Comparison of ENCODE assay signal across 8 cellular contexts in genomic region chr2:17148298-17149228, GRCh38.
DNase-seq lines count a peak whose midpoint lies in the region; ATAC-seq, FAIRE-seq and TF ChIP-seq lines count a peak whose summit lies in the region.

No MANE protein-coding gene starts in this region.

- peak; percentile 52 for DNase-seq in MV-4-11 (lab: John Stamatoyannopoulos, UW)
- peak; percentile 26 for DNase-seq in bronchial epithelial cell (ENCODE audit: low read depth)
- DNase-seq in neural progenitor cell (ENCODE audit: low spot score): peak; percentile 63
- no peak for DNase-seq in activated CD4-positive, alpha-beta T cell treated with anti-CD3 and anti-CD28 coated beads, Interleukin-2, amount 10 ng/mL, durations not matched to agents 7 days and 5 days
- no peak for DNase-seq in effector CD4-positive, alpha-beta T cell
- no peak for DNase-seq in DMS153 treated with DMSO at 0.1 percent for 48 hours (lab: John Stamatoyannopoulos, UW; ENCODE audit: unreplicated experiment)

- H3K9me3 ChIP-seq in neural progenitor cell (ENCODE audit: low read depth): no peaks in the 10 kb centered on the region

- peak overlapping the region; percentile 52 for H2AFZ ChIP-seq in neural progenitor cell (replicated peaks)

- no peaks in the 10 kb centered on the region for H3K9me3 Mint-ChIP-seq in neural progenitor cell
- no peaks in the 10 kb centered on the region for H3K9me3 Mint-ChIP-seq in activated CD4-positive, alpha-beta T cell treated with anti-CD3 and anti-CD28 coated beads, Interleukin-2, amount 10 ng/mL, durations not matched to agents 7 days and 5 days

- H3K27me3 Mint-ChIP-seq in neural progenitor cell (ENCODE audit: insufficient read depth, low read depth): peaks cover 4% of the 10 kb centered on the region
- no peaks in the 10 kb centered on the region for H3K27me3 Mint-ChIP-seq in activated CD4-positive, alpha-beta T cell treated with anti-CD3 and anti-CD28 coated beads, Interleukin-2, amount 10 ng/mL, durations not matched to agents 7 days and 5 days

- H3K27ac Mint-ChIP-seq in neural progenitor cell: peak overlapping the region; percentile 77
- H3K27ac Mint-ChIP-seq in activated CD4-positive, alpha-beta T cell treated with anti-CD3 and anti-CD28 coated beads, Interleukin-2, amount 10 ng/mL, durations not matched to agents 7 days and 5 days: no peak overlapping the region

- CTCF ChIA-PET in activated CD4-positive, alpha-beta T cell treated with anti-CD3 and anti-CD28 coated beads, Interleukin-2, amount 10 ng/mL, durations not matched to agents 7 days and 5 days (lab: Charles Lee): no interaction called here

- no peaks in the 10 kb centered on the region for H3K79me2 ChIP-seq in neural progenitor cell (ENCODE audit: low read depth)

- peak; percentile 41 for ATAC-seq in GM18505 (IDR thresholded peaks at IDR 0.05; ENCODE audit: unreplicated experiment)
- ATAC-seq in activated CD4-positive, CD25-positive, alpha-beta regulatory T cell treated with anti-CD3 and anti-CD28 coated beads, Interleukin-2, amount 50 U/mL, for 24 hours: no peak

- no peak for TF ChIP-seq POLR2A in GM18505 (IDR thresholded peaks at IDR 0.05; ENCODE audit: borderline replicate concordance, extremely low read depth, insufficient read depth, insufficient read length)

- no peaks in the 10 kb centered on the region for H3K4me1 ChIP-seq in neural progenitor cell

- TF ChIP-seq CTCF in bronchial epithelial cell (IDR thresholded peaks at IDR 0.05; ENCODE audit: insufficient read depth, low read length, severe bottlenecking) (peak; percentile 49), neural progenitor cell (IDR thresholded peaks at IDR 0.05) (peak; percentile 69)

- no peak overlapping the region for H3K27ac ChIP-seq in neural progenitor cell

- H3K4me3 ChIP-seq in bronchial epithelial cell (ENCODE audit: low read depth, low read length) (no peak overlapping the region), neural progenitor cell (no peak overlapping the region)

- no peak for FAIRE-seq in bronchial epithelial cell (lab: Jason Lieb, UNC)

- H3F3A ChIP-seq in neural progenitor cell (ENCODE audit: low read depth): no peaks in the 10 kb centered on the region

- no peak overlapping the region for H3K9ac ChIP-seq in neural progenitor cell

- no peak overlapping the region for H3K4me2 ChIP-seq in neural progenitor cell

- H3K36me3 ChIP-seq in bronchial epithelial cell (ENCODE audit: control insufficient read depth, insufficient read depth, low read length) (no peaks in the 10 kb centered on the region), neural progenitor cell (no peaks in the 10 kb centered on the region)

- no peaks in the 10 kb centered on the region for H4K20me1 ChIP-seq in neural progenitor cell (ENCODE audit: low read depth)

- no peaks in the 10 kb centered on the region for H3K36me3 Mint-ChIP-seq in neural progenitor cell
- no peaks in the 10 kb centered on the region for H3K36me3 Mint-ChIP-seq in activated CD4-positive, alpha-beta T cell treated with anti-CD3 and anti-CD28 coated beads, Interleukin-2, amount 10 ng/mL, durations not matched to agents 7 days and 5 days (ENCODE audit: low read depth)

- no peak overlapping the region for H3K4me3 Mint-ChIP-seq in neural progenitor cell
- H3K4me3 Mint-ChIP-seq in activated CD4-positive, alpha-beta T cell treated with anti-CD3 and anti-CD28 coated beads, Interleukin-2, amount 10 ng/mL, durations not matched to agents 7 days and 5 days: no peak overlapping the region

- H3K27me3 ChIP-seq in bronchial epithelial cell (ENCODE audit: control insufficient read depth, insufficient read depth, low read length): no peaks in the 10 kb centered on the region
- H3K27me3 ChIP-seq in neural progenitor cell: no peaks in the 10 kb centered on the region

- peaks cover 5% of the 10 kb centered on the region for H3K4me1 Mint-ChIP-seq in neural progenitor cell
- H3K4me1 Mint-ChIP-seq in activated CD4-positive, alpha-beta T cell treated with anti-CD3 and anti-CD28 coated beads, Interleukin-2, amount 10 ng/mL, durations not matched to agents 7 days and 5 days: no peaks in the 10 kb centered on the region

- POLR2A ChIA-PET in activated CD4-positive, alpha-beta T cell treated with anti-CD3 and anti-CD28 coated beads, Interleukin-2, amount 10 ng/mL, durations not matched to agents 7 days and 5 days (lab: Charles Lee): no interaction called here

Comparison
In these comparisons a context has a peak if more than half of its experiments do, and no peak if none do; other contexts are left out.
1. DNase-seq: peak in MV-4-11 (single experiment), bronchial epithelial cell (single experiment) and neural progenitor cell (single experiment); none in activated CD4-positive, alpha-beta T cell treated with anti-CD3 and anti-CD28 coated beads, Interleukin-2, amount 10 ng/mL, durations not matched to agents 7 days and 5 days (single experiment), effector CD4-positive, alpha-beta T cell (single experiment) and DMS153 treated with DMSO at 0.1 percent for 48 hours (single experiment).